ENCODE assay signal across 11 cellular contexts in the genomic region with DNA sequence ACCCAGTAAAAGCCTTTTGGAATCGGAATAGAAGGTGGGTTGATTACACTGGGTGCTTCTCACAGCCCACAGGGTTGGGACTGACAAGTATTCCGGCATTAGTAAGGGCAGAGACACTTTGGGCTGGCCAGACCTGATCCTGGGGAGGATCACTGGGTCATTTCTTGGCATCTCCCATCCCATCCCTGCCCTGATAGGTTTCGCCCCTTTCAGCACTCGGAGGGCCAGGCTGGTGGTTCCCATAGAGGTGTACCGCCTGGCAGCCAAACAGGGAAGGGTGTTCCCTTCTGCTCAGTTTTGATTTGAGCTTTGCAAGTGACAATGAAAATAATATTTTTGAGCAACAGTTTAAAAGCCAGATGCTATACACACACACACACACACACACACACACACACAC. TPM values are rescaled to one million over a fixed set of nuclear protein-coding genes. Genes with fewer than 3 reads are reported as not detected.
DNase-seq lines count a peak whose midpoint lies in the region; ATAC-seq, FAIRE-seq and TF ChIP-seq lines count a peak whose summit lies in the region.
"Had no signal": no experiment of that assay in that cellular context is flagged by ENCODE, and none has a peak within 500 bp of the region (broad histone marks: within the 10 kb centered on the region; RNA-seq: fewer than 3 reads in every experiment).

No MANE protein-coding gene starts in this region.

- H3K4me1 ChIP-seq in breast epithelium = no peaks in the 10 kb centered on the region
- peaks cover 23% of the 10 kb centered on the region for H3K4me1 ChIP-seq in GM12878 (ENCODE audit: control insufficient read depth, insufficient read depth, low read length)
- H3K4me1 ChIP-seq in mesenchymal stem cell (ENCODE audit: control insufficient read depth, insufficient read depth, low read depth, low read length) = no peaks in the 10 kb centered on the region
- H3K4me1 ChIP-seq in upper lobe of left lung = peaks cover 0 to 12% (median 2%) of the 10 kb centered on the region in 4 donors
- H3K4me1 ChIP-seq: BLaER1 treated with 17β-estradiol and CSF1 and Interleukin-3, amounts not matched to agents 10 nM and 100 nM had no signal

- H3K36me3 ChIP-seq in breast epithelium (no peaks in the 10 kb centered on the region), GM12878 (ENCODE audit: control insufficient read depth in 2 of 2, insufficient read depth in 2 of 2, low read length in 1 of 2) (no peaks in the 10 kb centered on the region), mesenchymal stem cell (ENCODE audit: control insufficient read depth in 1 of 2, insufficient read depth in 2 of 2, low read depth in 1 of 2, low read length in 2 of 2) (no peaks in the 10 kb centered on the region), upper lobe of left lung (no peaks in the 10 kb centered on the region)
- H3K36me3 ChIP-seq: BLaER1 treated with 17β-estradiol and CSF1 and Interleukin-3, amounts not matched to agents 10 nM and 100 nM had no signal

- 45% methylated on average over 5 of the region's 5 CpGs for WGBS in GM12878 (ENCODE audit: insufficient coverage, insufficient replicate concordance, low lambda C conversion rate, missing lambda C conversion rate)
- 98% methylated on average over 5 of the region's 5 CpGs for WGBS in mesenchymal stem cell
- 71 to 81% methylated on average over 5 of the region's 5 CpGs for WGBS in upper lobe of left lung, 2 donors

- CTCF ChIA-PET in MCF 10A (lab: Yijun Ruan, JAX) = interaction anchor here (1.8 kb wide), 1 partner anchor 30 kb away, joined by 5 read pairs; no protein-coding TSS in a partner anchor
- CTCF ChIA-PET in GM12878 (lab: Yijun Ruan, JAX) = interaction anchor here (0.6 to 3.1 kb wide), 17 partner anchors 8 to 624 kb away, joined by 3 to 17 read pairs (median 5); a partner anchor contains a TSS

- TF ChIP-seq EP300 in GM12878 (IDR thresholded peaks at IDR 0.05; ENCODE audit: borderline replicate concordance in 1 of 2, control insufficient read depth in 1 of 2, low read depth in 2 of 2, low read length in 2 of 2) (no peak), upper lobe of left lung (IDR thresholded peaks at IDR 0.05) (no peak)

- no peak overlapping the region for H4K91ac ChIP-seq in mesenchymal stem cell (ENCODE audit: low read length)

- in situ Hi-C loops in GM12878 (cut with MboI) = no loop called here

- peaks cover 8% of the 10 kb centered on the region for H3K9me3 Mint-ChIP-seq in MCF 10A (ENCODE audit: unreplicated experiment)
- H3K9me3 Mint-ChIP-seq in activated T-helper 2 cell treated with anti-CD3 and anti-CD28 coated beads, Interferon-gamma antibody, Interleukin-2, Interleukin-4, amounts not matched to agents 10 μg/mL and 5 μg/mL and 100 μg/mL, durations not matched to agents 14 hours and 24 hours and 36 hours = peaks cover 17% of the 10 kb centered on the region
- H3K9me3 Mint-ChIP-seq: T-cell had no signal

- DNase-seq in breast epithelium (ENCODE audit: low spot score in 2 of 2) (no peak), MCF 10A (ENCODE audit: unreplicated experiment) (no peak), GM12878 (ENCODE audit: low read depth, low spot score) (no peak), mesenchymal stem cell (no peak), upper lobe of left lung (no peak), germinal center (ENCODE audit: low spot score) (no peak), AG08395 (ENCODE audit: low spot score) (no peak)
- DNase-seq in activated T-helper 2 cell treated with anti-CD3 and anti-CD28 coated beads, Interferon-gamma antibody, Interleukin-2, Interleukin-4, amounts not matched to agents 10 μg/mL and 5 μg/mL and 100 μg/mL, durations not matched to agents 14 hours and 24 hours and 36 hours (ENCODE audit: low spot score) = no peak
- DNase-seq: effector memory CD4-positive, alpha-beta T cell; T-cell had no signal

- intact Hi-C loops in breast epithelium (cut with DNase I; ENCODE audit: low total_unique reads) (no loop called here), MCF 10A (cut with micrococcal nuclease) (no loop called here), GM12878 (cut with micrococcal nuclease; ENCODE audit: unreplicated experiment) (loop anchor here (1.0 to 5.0 kb wide), 5 partner anchors 38 to 146 kb away; a partner anchor contains a TSS)
- intact Hi-C loops in activated T-helper 2 cell treated with anti-CD3 and anti-CD28 coated beads, Interferon-gamma antibody, Interleukin-2, Interleukin-4, amounts not matched to agents 10 μg/mL and 5 μg/mL and 100 μg/mL, durations not matched to agents 14 hours and 24 hours and 36 hours (cut with micrococcal nuclease) = loop anchor here (1.0 to 5.0 kb wide), 2 partner anchors 38 to 69 kb away; a partner anchor contains a TSS

- no peak overlapping the region for H2BK15ac ChIP-seq in mesenchymal stem cell (ENCODE audit: low read depth, poor library complexity, severe bottlenecking)

- TF ChIP-seq POLR2A in breast epithelium (IDR thresholded peaks at IDR 0.05) (no peak), GM12878 (IDR thresholded peaks at IDR 0.05; ENCODE audit: low read depth, low read length) (no peak), upper lobe of left lung (IDR thresholded peaks at IDR 0.05) (no peak)

- no peak overlapping the region for H2AK5ac ChIP-seq in mesenchymal stem cell (ENCODE audit: low read length, severe bottlenecking)

- H3K14ac ChIP-seq in mesenchymal stem cell (ENCODE audit: low read length in 2 of 2) = no peak overlapping the region

- peak overlapping the region in 1 of 2 experiments; percentile 31 for H2BK12ac ChIP-seq in mesenchymal stem cell (ENCODE audit: low read length in 2 of 2)

- H3K27ac ChIP-seq in breast epithelium (peak overlapping the region; percentile 56 to 90), GM12878 (ENCODE audit: control insufficient read depth, insufficient read depth) (peak overlapping the region; percentile 85), mesenchymal stem cell (ENCODE audit: low read length, poor library complexity, severe bottlenecking) (no peak overlapping the region), upper lobe of left lung (peak overlapping the region in 2 of 4 donors; percentile 16 to 41)
- H3K27ac ChIP-seq: BLaER1 treated with 17β-estradiol and CSF1 and Interleukin-3, amounts not matched to agents 10 nM and 100 nM had no signal

- RAD21 ChIA-PET in GM12878 (lab: Charles Lee; ENCODE audit: unreplicated experiment) = interaction anchor here (0.6 to 2.6 kb wide), 26 partner anchors 11 to 624 kb away, joined by 3 to 21 read pairs (median 4); a partner anchor contains a TSS

- H3K4ac ChIP-seq in mesenchymal stem cell (ENCODE audit: low read depth in 1 of 2, low read length in 2 of 2) = no peak overlapping the region

- no peaks in the 10 kb centered on the region for H3K79me2 ChIP-seq in GM12878 (ENCODE audit: control insufficient read depth, insufficient read depth, low read length)

- no peaks in the 10 kb centered on the region for H4K20me1 ChIP-seq in GM12878 (ENCODE audit: control insufficient read depth, insufficient read depth)
- H4K20me1 ChIP-seq: BLaER1 treated with 17β-estradiol and CSF1 and Interleukin-3, amounts not matched to agents 10 nM and 100 nM had no signal

- no peaks in the 10 kb centered on the region for H3K9me3 ChIP-seq in breast epithelium
- H3K9me3 ChIP-seq in GM12878 (replicated peaks; ENCODE audit: control insufficient read depth, insufficient read depth, low read length) = no peaks in the 10 kb centered on the region
- H3K9me3 ChIP-seq in mesenchymal stem cell (ENCODE audit: control insufficient read depth, low read length) = peaks cover 7% of the 10 kb centered on the region
- no peaks in the 10 kb centered on the region for H3K9me3 ChIP-seq in upper lobe of left lung

- peak overlapping the region; percentile 68 for H3K9ac ChIP-seq in GM12878 (ENCODE audit: control insufficient read depth, insufficient read depth, low read length)
- H3K9ac ChIP-seq in mesenchymal stem cell (ENCODE audit: low read length) = peak overlapping the region; percentile 86
- H3K9ac ChIP-seq: BLaER1 treated with 17β-estradiol and CSF1 and Interleukin-3, amounts not matched to agents 10 nM and 100 nM had no signal

- no peaks in the 10 kb centered on the region for H3K36me3 Mint-ChIP-seq in MCF 10A (ENCODE audit: insufficient read depth, unreplicated experiment)
- H3K36me3 Mint-ChIP-seq in activated T-helper 2 cell treated with anti-CD3 and anti-CD28 coated beads, Interferon-gamma antibody, Interleukin-2, Interleukin-4, amounts not matched to agents 10 μg/mL and 5 μg/mL and 100 μg/mL, durations not matched to agents 14 hours and 24 hours and 36 hours (ENCODE audit: low read depth) = no peaks in the 10 kb centered on the region

- H3K4me1 Mint-ChIP-seq in MCF 10A (ENCODE audit: insufficient read depth, unreplicated experiment) = no peaks in the 10 kb centered on the region
- H3K4me1 Mint-ChIP-seq in activated T-helper 2 cell treated with anti-CD3 and anti-CD28 coated beads, Interferon-gamma antibody, Interleukin-2, Interleukin-4, amounts not matched to agents 10 μg/mL and 5 μg/mL and 100 μg/mL, durations not matched to agents 14 hours and 24 hours and 36 hours (ENCODE audit: low read depth) = peaks cover 33% of the 10 kb centered on the region

- BruUV-seq in MCF 10A (replicated peaks; lab: Mats Ljungman, UMichigan) (no TSS peak), GM12878 (replicated peaks; lab: Mats Ljungman, UMichigan) (TSS peak; percentile 93)

- no peak for TF ChIP-seq CTCF in breast epithelium (IDR thresholded peaks at IDR 0.05)
- no peak for TF ChIP-seq CTCF in MCF 10A (IDR thresholded peaks at IDR 0.05; ENCODE audit: unreplicated experiment)
- no peak for TF ChIP-seq CTCF in GM12878 (IDR thresholded peaks at IDR 0.05 in 2 of 3, conservative IDR thresholded peaks at IDR 0.05 in 1 of 3; ENCODE audit: control insufficient read depth in 2 of 3, extremely low read depth in 1 of 3, insufficient read depth in 1 of 3, low read depth in 3 of 3, low read length in 3 of 3)
- no peak for TF ChIP-seq CTCF in upper lobe of left lung (IDR thresholded peaks at IDR 0.05)

- no peak overlapping the region for H4K8ac ChIP-seq in mesenchymal stem cell (ENCODE audit: low read length)

- peak overlapping the region; percentile 39 for H2BK5ac ChIP-seq in mesenchymal stem cell (ENCODE audit: low read depth, low read length, poor library complexity, severe bottlenecking)

- no peak for TF ChIP-seq RAD21 in GM12878 (IDR thresholded peaks at IDR 0.05; ENCODE audit: insufficient read depth, low read depth, low read length)

- H3K79me1 ChIP-seq in mesenchymal stem cell (replicated peaks; ENCODE audit: low read length, poor library complexity, severe bottlenecking) = no peaks in the 10 kb centered on the region

- peak overlapping the region; percentile 26 to 60 (median 30) for H3K4me3 ChIP-seq in breast epithelium
- peak overlapping the region; percentile 65 for H3K4me3 ChIP-seq in GM12878
- peak overlapping the region in 1 of 2 experiments; percentile 68 for H3K4me3 ChIP-seq in mesenchymal stem cell (ENCODE audit: insufficient read depth in 1 of 2, low read depth in 1 of 2, low read length in 2 of 2)
- peak overlapping the region in 2 of 4 donors; percentile 32 to 40 for H3K4me3 ChIP-seq in upper lobe of left lung
- H3K4me3 ChIP-seq: BLaER1 treated with 17β-estradiol and CSF1 and Interleukin-3, amounts not matched to agents 10 nM and 100 nM had no signal

- no peaks in the 10 kb centered on the region for H3K27me3 ChIP-seq in breast epithelium
- H3K27me3 ChIP-seq in GM12878 (replicated peaks in 1 of 2; ENCODE audit: control insufficient read depth in 2 of 2, insufficient read depth in 2 of 2, low read length in 1 of 2) = no peaks in the 10 kb centered on the region
- peaks cover 0 to 9% of the 10 kb centered on the region in 2 experiments for H3K27me3 ChIP-seq in mesenchymal stem cell (ENCODE audit: control insufficient read depth in 1 of 2, insufficient read depth in 1 of 2, low read length in 2 of 2)
- no peaks in the 10 kb centered on the region for H3K27me3 ChIP-seq in upper lobe of left lung

- no peak overlapping the region for H3K23ac ChIP-seq in mesenchymal stem cell (ENCODE audit: low read length in 2 of 2)

- H2AFZ ChIP-seq in GM12878 (ENCODE audit: control insufficient read depth, low read depth, low read length) (peak overlapping the region; percentile 95), mesenchymal stem cell (ENCODE audit: low read depth, low read length) (no peak overlapping the region)

- no peak for FAIRE-seq in GM12878 (lab: Jason Lieb, UNC)

- peaks cover 32% of the 10 kb centered on the region for H3K27me3 Mint-ChIP-seq in MCF 10A (ENCODE audit: insufficient read depth, unreplicated experiment)
- H3K27me3 Mint-ChIP-seq in activated T-helper 2 cell treated with anti-CD3 and anti-CD28 coated beads, Interferon-gamma antibody, Interleukin-2, Interleukin-4, amounts not matched to agents 10 μg/mL and 5 μg/mL and 100 μg/mL, durations not matched to agents 14 hours and 24 hours and 36 hours (ENCODE audit: low read depth) = peaks cover 27% of the 10 kb centered on the region

- H2BK120ac ChIP-seq in mesenchymal stem cell (ENCODE audit: low read depth, low read length) = no peak overlapping the region

- H3K4me2 ChIP-seq in GM12878 (ENCODE audit: control insufficient read depth, insufficient read depth) (peak overlapping the region; percentile 98), mesenchymal stem cell (ENCODE audit: low read length, poor library complexity, severe bottlenecking) (no peak overlapping the region)
- H3K4me2 ChIP-seq: BLaER1 treated with 17β-estradiol and CSF1 and Interleukin-3, amounts not matched to agents 10 nM and 100 nM had no signal

- SMC1A ChIA-PET in GM12878 (lab: Charles Lee; ENCODE audit: uncharacterized antibody, unreplicated experiment) = interaction anchor here (1.0 to 3.0 kb wide), 10 partner anchors 11 to 236 kb away, joined by 3 to 18 read pairs (median 6); no protein-coding TSS in a partner anchor

- no peak overlapping the region for H3K27ac Mint-ChIP-seq in MCF 10A (ENCODE audit: low read depth, unreplicated experiment)
- H3K27ac Mint-ChIP-seq in activated T-helper 2 cell treated with anti-CD3 and anti-CD28 coated beads, Interferon-gamma antibody, Interleukin-2, Interleukin-4, amounts not matched to agents 10 μg/mL and 5 μg/mL and 100 μg/mL, durations not matched to agents 14 hours and 24 hours and 36 hours = no peak overlapping the region
- H3K27ac Mint-ChIP-seq: T-cell had no signal

- H3K4me3 Mint-ChIP-seq in MCF 10A (ENCODE audit: unreplicated experiment) = no peak overlapping the region
- H3K4me3 Mint-ChIP-seq in activated T-helper 2 cell treated with anti-CD3 and anti-CD28 coated beads, Interferon-gamma antibody, Interleukin-2, Interleukin-4, amounts not matched to agents 10 μg/mL and 5 μg/mL and 100 μg/mL, durations not matched to agents 14 hours and 24 hours and 36 hours (ENCODE audit: low read depth) = no peak overlapping the region
- H3K4me3 Mint-ChIP-seq: T-cell had no signal

- H3K18ac ChIP-seq in mesenchymal stem cell (ENCODE audit: low read depth in 1 of 2, low read length in 2 of 2) = peak overlapping the region in 1 of 2 experiments; percentile 8

- ATAC-seq in GM12878 (peak; percentile 24; the same call in 2 of the 3 replicates), upper lobe of left lung (ENCODE audit: low FRiP score in 2 of 2) (peak; percentile 15 to 30)
- ATAC-seq: T-cell had no signal

- POLR2A ChIA-PET in MCF 10A (lab: Yijun Ruan, JAX) (no interaction called here), GM12878 (lab: Charles Lee) (no interaction called here)

RNA-seq across cellular contexts. Expression of a gene that starts 37.3 kb away (rescaled TPM):
- 100 to 1,000 TPM in 1 of 3 donors, 10 to 100 TPM in 2; 32.9 to 166 (median 39.0) TPM for total RNA-seq in breast epithelium
- total RNA-seq in MCF 10A (2022) = 37.2 and 53.3 TPM in 2 replicates
- total RNA-seq in GM12878 (2013; cell fraction: nucleolus; rRNA removed) = 6.3 and 7.3 TPM in 2 replicates
- 2.4 and 3.0 TPM in 2 replicates for total RNA-seq in GM12878 (2014; rRNA removed)
- 3.4 TPM in 2 replicates for total RNA-seq in GM12878 (2014; rRNA removed; fragmentation: Illumina TruSeq; extraction: Trizol)
- 9.0 and 10.1 TPM in 2 replicates for total RNA-seq in GM12878 (2021)
- 10.2 TPM for polyA plus RNA-seq in GM12878 (2011; ENCODE audit: low read depth)
- 0.35 and 0.65 TPM in 2 replicates for polyA plus RNA-seq in GM12878 (2011; rRNA removed)
- polyA plus RNA-seq in GM12878 (2011; cell fraction: cytosol; rRNA removed) = 0.66 and 0.67 TPM in 2 replicates
- 0.49 and 0.56 TPM in 2 replicates for polyA plus RNA-seq in GM12878 (2011; cell fraction: nucleus; rRNA removed)
- polyA plus RNA-seq in GM12878 (2012) = 16.1 and 16.6 TPM in 2 replicates
- 4.6 and 5.2 TPM in 2 replicates for polyA plus RNA-seq in GM12878 (2014; fragmentation: Illumina TruSeq; extraction: Trizol)
- 1 to 10 TPM; 2.2 to 3.0 TPM for polyA plus RNA-seq in GM12878 (2014; fragmentation: Nextera tagmentation; extraction: Ambion mirVana)
- 2.7 and 3.4 TPM in 2 replicates for polyA plus RNA-seq in GM12878 (2014; rRNA removed)
- 10 to 100 TPM; 22.0 to 29.7 TPM for polyA plus RNA-seq in GM12878 (2016; fragmentation: Nextera tagmentation; extraction: Ambion mirVana)
- polyA minus RNA-seq in GM12878 (2011; rRNA and poly(A)+ RNA removed) = 1.7 and 2.5 TPM in 2 replicates
- 0.52 and 0.67 TPM in 2 replicates for polyA minus RNA-seq in GM12878 (2011; cell fraction: cytosol; rRNA and poly(A)+ RNA removed)
- 0.85 and 1.1 TPM in 2 replicates for polyA minus RNA-seq in GM12878 (2011; cell fraction: nucleus; rRNA and poly(A)+ RNA removed)
- 32.4 TPM for polyA plus RNA-seq in mesenchymal stem cell (2013, experiment 1 of 2)
- polyA plus RNA-seq in mesenchymal stem cell (2013, experiment 2 of 2) = 33.1 TPM
- total RNA-seq in upper lobe of left lung = 10 to 100 TPM; 12.2 to 86.9 (median 26.1) TPM
- 8.6 and 10.9 TPM in 2 replicates for total RNA-seq in activated T-helper 2 cell treated with anti-CD3 and anti-CD28 coated beads, Interferon-gamma antibody, Interleukin-2, Interleukin-4, amounts not matched to agents 10 μg/mL and 5 μg/mL and 100 μg/mL, durations not matched to agents 14 hours and 24 hours and 36 hours

Comparison
In these comparisons a context has a peak if more than half of its experiments do, and no peak if none do; other contexts are left out.
1. intact Hi-C loops: an anchor here in GM12878 (1.0 to 5.0 kb wide) and activated T-helper 2 cell treated with anti-CD3 and anti-CD28 coated beads, Interferon-gamma antibody, Interleukin-2, Interleukin-4, amounts not matched to agents 10 μg/mL and 5 μg/mL and 100 μg/mL, durations not matched to agents 14 hours and 24 hours and 36 hours (1.0 to 5.0 kb wide); none called in breast epithelium and MCF 10A.